ENCODE assay signal across 10 cellular contexts in the genomic region with DNA sequence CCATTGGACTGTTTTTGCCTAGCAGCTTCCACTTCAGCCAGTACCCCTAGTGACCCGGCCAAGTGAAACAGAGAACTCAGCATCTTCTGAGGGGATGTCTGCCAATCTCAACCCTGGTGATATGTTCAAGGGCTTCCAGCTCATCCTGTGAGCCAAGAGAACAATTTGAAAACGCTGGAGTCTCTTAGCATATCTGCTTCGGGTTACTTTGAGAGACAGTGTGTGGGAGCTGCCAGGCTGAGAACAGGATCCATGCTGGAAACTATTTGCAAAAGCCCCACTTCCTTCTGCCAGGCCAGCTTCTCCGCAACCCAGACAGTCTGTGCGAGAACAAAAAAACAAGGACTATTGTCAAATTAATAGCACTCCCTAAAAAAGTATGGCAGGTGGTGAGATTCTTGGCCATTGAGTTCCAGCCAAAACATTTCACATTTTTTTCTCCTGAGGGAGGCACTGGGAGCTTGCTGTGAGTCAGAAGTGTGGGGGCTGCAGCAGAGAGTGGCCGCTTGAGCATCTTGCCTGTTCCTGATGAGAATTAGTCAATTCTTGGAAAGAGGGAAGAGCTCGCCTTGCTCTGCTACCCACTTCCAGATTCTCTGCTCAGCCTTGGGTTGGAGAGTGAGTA.
A peak's percentile ranks its signal among the peaks of the same experiment; 100 is the strongest.
DNase-seq lines count a peak whose midpoint lies in the region; ATAC-seq and TF ChIP-seq lines count a peak whose summit lies in the region.
"Had no signal": no experiment of that assay in that cellular context is flagged by ENCODE, and none has a peak within 500 bp of the region (broad histone marks: within the 10 kb centered on the region; RNA-seq: fewer than 3 reads in every experiment).

No MANE protein-coding gene starts in this region.

- no peak for TF ChIP-seq POLR2A in adrenal gland (IDR thresholded peaks at IDR 0.05)
- TF ChIP-seq POLR2A in sigmoid colon (IDR thresholded peaks at IDR 0.05), result no peak

- intact Hi-C loops in adrenal gland (cut with DNase I), result no loop called here
- intact Hi-C loops in heart right ventricle (cut with DNase I), result loop anchor here in 2 of 10 donors (10.0 kb wide), 1 partner anchor 456 kb away; no protein-coding TSS in a partner anchor
- intact Hi-C loops in sigmoid colon (cut with DNase I), result no loop called here
- intact Hi-C loops in PC-9 (cut with micrococcal nuclease; ENCODE audit: unreplicated experiment), result no loop called here

- no peak overlapping the region for H3K4me2 ChIP-seq in PC-9

- no TSS peak for BruUV-seq in PC-9 (replicated peaks; lab: Mats Ljungman, UMichigan)

- POLR2A ChIA-PET in T-cell (lab: Charles Lee) (no interaction called here), PC-9 (lab: Charles Lee; ENCODE audit: unreplicated experiment) (no interaction called here)

- H3K27me3 Mint-ChIP-seq in T-cell, result no peaks in the 10 kb centered on the region

- H3K27ac ChIP-seq in adrenal gland (peak overlapping the region in 2 of 5 donors; percentile 45 to 47), heart right ventricle (peak overlapping the region in 4 of 10 donors; percentile 3 to 69 (median 49)), sigmoid colon (peak overlapping the region; percentile 10 to 78 (median 60)), PC-9 (no peak overlapping the region)

- peaks cover 0 to 6% (median 2%) of the 10 kb centered on the region in 3 donors for H3K4me1 Mint-ChIP-seq in T-cell

- H3K4me3 Mint-ChIP-seq in T-cell, result no peak overlapping the region

- peak; percentile 78 for DNase-seq in GM04504 (ENCODE audit: low read depth)
- DNase-seq in adrenal gland, result peak in 5 of 7 donors; percentile 46 to 71 (median 59)
- DNase-seq in heart right ventricle, result peak; percentile 26 to 36
- peak; percentile 81 for DNase-seq in sigmoid colon
- DNase-seq in mesenteric fat pad (ENCODE audit: low spot score), result no peak
- no peak for DNase-seq in T-cell
- no peak for DNase-seq in activated CD8-positive, alpha-beta memory T cell treated with anti-CD3 and anti-CD28 coated beads for 24 hours
- no peak for DNase-seq in PC-9
- DNase-seq: activated effector memory CD4-positive, alpha-beta T cell treated with Interleukin-2 at 50 U/mL for 16 hours; SHP77 treated with DMSO at 0.1 percent for 48 hours had no signal

- no peaks in the 10 kb centered on the region for H3K79me2 ChIP-seq in PC-9 (ENCODE audit: low read depth)

- WGBS in adrenal gland, 4 donors, result 45 to 60% (median 55%) methylated on average over 7 of the region's 7 CpGs
- WGBS in heart right ventricle, 2 donors, result 41 to 44% methylated on average over 7 of the region's 7 CpGs
- 84 to 91% methylated on average over 7 of the region's 7 CpGs for WGBS in sigmoid colon, 2 donors

- CTCF ChIA-PET in T-cell (lab: Charles Lee), result no interaction called here
- CTCF ChIA-PET in PC-9 (lab: Charles Lee), result no interaction called here

- H3K9me3 ChIP-seq in adrenal gland (replicated peaks in 1 of 3) (no peaks in the 10 kb centered on the region), heart right ventricle (no peaks in the 10 kb centered on the region), sigmoid colon (no peaks in the 10 kb centered on the region), PC-9 (ENCODE audit: insufficient read depth, low read depth) (0 out of 2 replicates have a peak, but pooled peaks cover 6% of the 10 kb centered on the region)

- no peaks in the 10 kb centered on the region for H3K36me3 Mint-ChIP-seq in T-cell

- H3K27ac Mint-ChIP-seq in T-cell, result no peak overlapping the region

- H4K20me1 ChIP-seq in PC-9 (ENCODE audit: insufficient read depth), result no peaks in the 10 kb centered on the region

- H3K9me3 Mint-ChIP-seq in T-cell, result no peaks in the 10 kb centered on the region

- H3K4me3 ChIP-seq in adrenal gland (no peak overlapping the region), heart right ventricle (no peak overlapping the region), sigmoid colon (no peak overlapping the region), PC-9 (no peak overlapping the region)

- H3K27me3 ChIP-seq in adrenal gland (no peaks in the 10 kb centered on the region), heart right ventricle (no peaks in the 10 kb centered on the region), sigmoid colon (no peaks in the 10 kb centered on the region), PC-9 (ENCODE audit: insufficient read depth, low read depth) (no peaks in the 10 kb centered on the region)

- no peak for TF ChIP-seq EP300 in sigmoid colon (IDR thresholded peaks at IDR 0.05)

- peaks cover 34% of the 10 kb centered on the region for H3F3A ChIP-seq in PC-9 (ENCODE audit: insufficient read depth, low read depth)

- no peaks in the 10 kb centered on the region for H3K36me3 ChIP-seq in adrenal gland (replicated peaks in 1 of 2)
- H3K36me3 ChIP-seq in heart right ventricle, result no peaks in the 10 kb centered on the region
- no peaks in the 10 kb centered on the region for H3K36me3 ChIP-seq in sigmoid colon
- no peaks in the 10 kb centered on the region for H3K36me3 ChIP-seq in PC-9 (ENCODE audit: low read depth)

- TF ChIP-seq CTCF in adrenal gland (IDR thresholded peaks at IDR 0.05) (no peak), heart right ventricle (IDR thresholded peaks at IDR 0.05) (peak in 2 of 9 donors; percentile 11 to 16), sigmoid colon (IDR thresholded peaks at IDR 0.05) (no peak), PC-9 (conservative IDR thresholded peaks at IDR 0.05) (no peak)

- H3K9me2 ChIP-seq in PC-9 (ENCODE audit: insufficient read depth), result no peaks in the 10 kb centered on the region; the same call in 1 of the 2 replicates

- H2AFZ ChIP-seq in PC-9, result no peak overlapping the region

- ATAC-seq in heart right ventricle, result peak; percentile 66 to 86 (median 78)
- ATAC-seq in T-cell (replicated peaks in 1 of 4), result no peak

- H3K4me1 ChIP-seq in adrenal gland (replicated peaks in 1 of 2), result peaks cover 7 to 32% of the 10 kb centered on the region in 2 donors
- peaks cover 0 to 28% (median 8%) of the 10 kb centered on the region in 9 donors for H3K4me1 ChIP-seq in heart right ventricle
- peaks cover 0 to 44% (median 37%) of the 10 kb centered on the region in 4 donors for H3K4me1 ChIP-seq in sigmoid colon
- peaks cover 42% of the 10 kb centered on the region for H3K4me1 ChIP-seq in PC-9 (replicated peaks; ENCODE audit: insufficient read depth)

Comparison
In these comparisons a context has a peak if more than half of its experiments do, and no peak if none do; other contexts are left out.
1. DNase-seq: peak in GM04504 (single experiment), adrenal gland (5 of 7), heart right ventricle (2 of 2) and sigmoid colon (single experiment); none in mesenteric fat pad (single experiment), T-cell (0 of 34), activated CD8-positive, alpha-beta memory T cell treated with anti-CD3 and anti-CD28 coated beads for 24 hours (single experiment) and PC-9 (0 of 2).
2. ATAC-seq: peak in heart right ventricle (8 of 8); none in T-cell (0 of 4).